In the genomic region with DNA sequence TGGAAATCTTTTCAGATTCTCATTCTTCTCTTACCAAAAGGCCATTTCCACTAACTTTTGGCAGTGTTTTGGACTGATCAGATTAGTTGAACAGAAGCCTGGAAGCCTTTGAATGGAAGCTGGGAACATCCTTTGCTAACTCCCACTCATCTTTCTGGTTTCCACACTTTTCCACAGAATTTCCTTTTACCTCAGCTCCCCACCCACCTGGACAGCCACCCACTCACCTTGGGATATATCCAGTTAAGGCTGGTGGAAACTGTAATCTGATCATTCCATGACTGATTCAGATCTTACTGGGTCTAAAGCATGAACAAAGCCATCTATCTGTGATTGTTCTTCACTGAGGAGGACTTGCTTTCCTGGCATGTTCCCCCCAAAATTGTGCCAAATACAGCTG, we compare ENCODE assay signal across 24 cellular contexts.
"Had no signal": no experiment of that assay in that cellular context is flagged by ENCODE, and none has a peak within 500 bp of the region (broad histone marks: within the 10 kb centered on the region; RNA-seq: fewer than 3 reads in every experiment).

No MANE protein-coding gene starts in this region.

- H2AFZ ChIP-seq: hepatocyte had no signal

- H3K79me2 ChIP-seq: hepatocyte had no signal

- H3K9me3 ChIP-seq: mucosa of descending colon, right lobe of liver, testis, thyroid gland, transverse colon, upper lobe of left lung, vagina had no signal

- H3K4me3 ChIP-seq: hepatocyte, left ventricle myocardium inferior, lung, mucosa of descending colon, right atrium auricular region, right lobe of liver, smooth muscle cell, testis, thyroid gland, transverse colon, upper lobe of left lung, vagina had no signal

- H3K36me3 ChIP-seq: left ventricle myocardium inferior, right atrium auricular region, right lobe of liver, thyroid gland, transverse colon, upper lobe of left lung, vagina had no signal

- H3K27me3 ChIP-seq: hepatocyte, right atrium auricular region, right lobe of liver, testis, thyroid gland, transverse colon, upper lobe of left lung, vagina had no signal

- ATAC-seq: mucosa of descending colon; naive thymus-derived CD4-positive, alpha-beta T cell; right lobe of liver; stimulated activated memory B cell treated with anti-CD40 and anti-IgM and Interleukin-4, amounts not matched to agents 10 μg/mL and 1 μg/mL and 100 μg/mL, for 72 hours; stimulated activated naive CD8-positive, alpha-beta T cell treated with anti-CD3 and anti-CD28 coated beads, Interleukin-15, amount 100 ng/mL, for 72 hours had no signal

- H3K4me1 ChIP-seq: left ventricle myocardium inferior, right atrium auricular region, right lobe of liver, testis, thyroid gland, transverse colon, upper lobe of left lung, vagina had no signal

- DNase-seq: islet precursor cell; left ventricle myocardium inferior; midbrain; mucosa of descending colon; naive thymus-derived CD4-positive, alpha-beta T cell; occipital lobe; right lobe of liver; stimulated activated CD4-positive, alpha-beta T cell treated with anti-CD3 and anti-CD28 coated beads, Interleukin-1b, Interleukin-23, amount 100 ng/mL, for 48 hours; stimulated activated CD4-positive, alpha-beta T cell treated with anti-CD3 and anti-CD28 coated beads, Interleukin-2, amount 100 ng/mL, for 48 hours; stimulated activated CD4-positive, alpha-beta T cell treated with anti-CD3 and anti-CD28 coated beads, Interleukin-4, amount 100 ng/mL, for 4 hours; stimulated activated CD8-positive, alpha-beta memory T cell treated with anti-CD3 and anti-CD28 coated beads, Interleukin-4, amount 100 ng/mL, for 48 hours; stimulated activated naive CD4-positive, alpha-beta T cell treated with Interleukin-2 at 50 U/mL for 16 hours; stimulated activated naive CD8-positive, alpha-beta T cell treated with anti-CD3 and anti-CD28 coated beads, Interleukin-15, amount 100 ng/mL, for 72 hours; substantia nigra; testis; thyroid gland; transverse colon; upper lobe of left lung had no signal

- H3K4me2 ChIP-seq: hepatocyte, smooth muscle cell had no signal

- H3K27ac ChIP-seq: hepatocyte, left ventricle myocardium inferior, right atrium auricular region, right lobe of liver, testis, thyroid gland, transverse colon, upper lobe of left lung, vagina had no signal
